In the genomic region with DNA sequence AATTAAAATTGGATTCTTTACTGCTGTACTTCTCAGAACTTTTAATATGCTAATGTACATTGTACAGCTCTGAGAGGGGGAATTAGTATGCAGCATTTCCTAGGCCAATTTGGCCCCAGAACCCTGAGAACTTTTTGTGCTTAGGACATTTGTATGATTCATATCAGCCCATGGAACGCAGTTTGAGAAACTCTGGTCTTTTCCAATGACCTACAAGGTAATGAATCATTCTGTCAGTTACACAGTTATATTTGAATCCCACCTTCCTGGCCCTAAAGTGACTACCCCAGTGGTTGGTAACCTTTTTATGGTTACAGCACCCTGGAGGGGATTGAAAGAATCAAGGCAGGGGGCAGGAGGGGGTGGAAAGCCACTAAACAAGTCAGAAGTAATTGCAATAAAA, we compare ENCODE assay signal across 13 cellular contexts. TPM values are rescaled to one million over a fixed set of nuclear protein-coding genes. Genes with fewer than 3 reads are reported as not detected.
DNase-seq lines count a peak whose midpoint lies in the region; ATAC-seq and TF ChIP-seq lines count a peak whose summit lies in the region.
"Had no signal": no experiment of that assay in that cellular context is flagged by ENCODE, and none has a peak within 500 bp of the region (broad histone marks: within the 10 kb centered on the region; RNA-seq: fewer than 3 reads in every experiment).

No MANE protein-coding gene starts in this region.

- H3K9me3 ChIP-seq in left ventricle myocardium inferior (replicated peaks): peaks cover 16% of the 10 kb centered on the region
- H3K9me3 ChIP-seq in vagina: peaks cover 5% of the 10 kb centered on the region

- TF ChIP-seq POLR2A in vagina (IDR thresholded peaks at IDR 0.05): no peak

- H3K27me3 ChIP-seq in left ventricle myocardium inferior (ENCODE audit: low read depth) (no peaks in the 10 kb centered on the region), brain microvascular endothelial cell (replicated peaks) (no peaks in the 10 kb centered on the region), vagina (no peaks in the 10 kb centered on the region)

- intact Hi-C loops in Right ventricle myocardium inferior (cut with DNase I): no loop called here
- intact Hi-C loops in left ventricle myocardium inferior (cut with micrococcal nuclease): no loop called here
- intact Hi-C loops in vagina (cut with DNase I): no loop called here

- H3K36me3 ChIP-seq in left ventricle myocardium inferior (no peaks in the 10 kb centered on the region), brain microvascular endothelial cell (replicated peaks) (no peaks in the 10 kb centered on the region), vagina (no peaks in the 10 kb centered on the region)

- ATAC-seq in Right ventricle myocardium inferior (peak; percentile 26), HG03135 (IDR thresholded peaks at IDR 0.05; ENCODE audit: unreplicated experiment) (no peak)

- in situ Hi-C loops in brain microvascular endothelial cell (cut with HindIII; ENCODE audit: low pct_ligation_motif_present, low sequenced_read_pairs): no loop called here

- H3K4me3 ChIP-seq in left ventricle myocardium inferior (no peak overlapping the region), brain microvascular endothelial cell (ENCODE audit: low read depth, low read length) (no peak overlapping the region), vagina (no peak overlapping the region)

- H3K4me1 ChIP-seq in left ventricle myocardium inferior (no peaks in the 10 kb centered on the region), vagina (peaks cover 21% of the 10 kb centered on the region)

- TF ChIP-seq CTCF in left ventricle myocardium inferior (IDR thresholded peaks at IDR 0.05; ENCODE audit: borderline replicate concordance) (no peak), brain microvascular endothelial cell (IDR thresholded peaks at IDR 0.05; ENCODE audit: low read depth, low read length, missing control alignments) (no peak), vagina (IDR thresholded peaks at IDR 0.05) (no peak)

- H3K27ac ChIP-seq in left ventricle myocardium inferior (replicated peaks) (no peak overlapping the region), brain microvascular endothelial cell (peak overlapping the region; percentile 65), vagina (peak overlapping the region; percentile 61)
- H3K27ac ChIP-seq: KMS-11 had no signal

- DNase-seq in Right ventricle myocardium inferior (ENCODE audit: missing footprints) (no peak), left ventricle myocardium inferior (no peak), brain microvascular endothelial cell (peak; percentile 84), iris pigment epithelial cell (ENCODE audit: low read depth) (peak; percentile 95), vagina (ENCODE audit: extremely low spot score in 2 of 2) (no peak), superior temporal gyrus (ENCODE audit: extremely low spot score) (no peak), NCI-H1417 treated with DMSO at 0.1 percent for 48 hours (lab: John Stamatoyannopoulos, UW) (no peak)
- DNase-seq: activated T-cell treated with anti-CD3 and anti-CD28 coated beads, Interleukin-2, amount 50 U/mL, for 48 hours; DMS79; left colon; NCI-H2081 treated with DMSO at 0.1 percent for 48 hours had no signal

RNA-seq across cellular contexts. Expression of a gene that starts 25.6 kb away (rescaled TPM):
- total RNA-seq in Right ventricle myocardium inferior: 29.7 TPM
- total RNA-seq in left ventricle myocardium inferior: 41.8 TPM
- not detected for total RNA-seq in vagina

Comparison
In these comparisons a context has a peak if more than half of its experiments do, and no peak if none do; other contexts are left out.
1. DNase-seq: peak in brain microvascular endothelial cell (single experiment) and iris pigment epithelial cell (single experiment); none in Right ventricle myocardium inferior (single experiment), left ventricle myocardium inferior (single experiment), vagina (0 of 2), superior temporal gyrus (single experiment) and NCI-H1417 treated with DMSO at 0.1 percent for 48 hours (single experiment).
2. RNA of a gene that starts 25.6 kb away (total RNA-seq): 41.8 TPM in left ventricle myocardium inferior (single experiment) and 29.7 TPM in Right ventricle myocardium inferior (single experiment); not detected in vagina (single experiment); every median in the first group is over 10 times any median in the second.